ENCODE assay signal across 9 cellular contexts in the genomic region with DNA sequence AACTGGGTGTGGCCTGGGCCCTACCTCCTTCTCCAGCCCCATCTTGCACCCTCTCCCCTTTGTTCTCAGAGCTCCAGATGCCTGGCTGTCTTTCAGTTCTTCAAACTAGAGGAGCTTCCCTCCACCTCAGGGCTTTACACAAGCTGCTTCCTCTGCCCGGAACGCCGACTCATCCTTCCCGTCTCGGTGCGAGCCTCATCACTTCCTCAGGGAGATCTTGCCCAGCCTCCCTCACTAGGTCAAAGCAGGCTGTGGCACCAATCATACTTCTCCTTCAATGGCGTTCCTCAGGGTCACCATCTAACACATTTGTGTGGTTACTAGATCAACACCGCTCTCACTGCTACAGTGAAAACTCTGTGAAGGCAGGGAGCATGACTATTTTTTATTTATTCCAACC. TPM values are rescaled to one million over a fixed set of nuclear protein-coding genes. Genes with fewer than 3 reads are reported as not detected.
DNase-seq lines count a peak whose midpoint lies in the region; TF ChIP-seq lines count a peak whose summit lies in the region.
"Had no signal": no experiment of that assay in that cellular context is flagged by ENCODE, and none has a peak within 500 bp of the region (broad histone marks: within the 10 kb centered on the region; RNA-seq: fewer than 3 reads in every experiment).

No MANE protein-coding gene starts in this region.

- H3K4me3 ChIP-seq in epithelial cell of esophagus (ENCODE audit: low read length): no peak overlapping the region
- H3K4me3 ChIP-seq in parathyroid adenoma (ENCODE audit: low read depth, low read length): no peak overlapping the region

- DNase-seq in ELF-1 (ENCODE audit: low read depth, low spot score) (peak; percentile 41), RKO (ENCODE audit: low spot score) (peak; percentile 65), epithelial cell of esophagus (ENCODE audit: low read depth) (peak; percentile 84), DMS153 (lab: John Stamatoyannopoulos, UW) (no peak), cerebellum (ENCODE audit: low spot score) (no peak), NAMALWA (ENCODE audit: low spot score) (no peak), NCI-H2029 treated with DMSO at 0.1 percent for 48 hours (lab: John Stamatoyannopoulos, UW) (no peak)
- DNase-seq: activated CD8-positive, alpha-beta memory T cell treated with anti-CD3 and anti-CD28 coated beads, Interleukin-2, amount 10 ng/mL, durations not matched to agents 7 days and 5 days had no signal

- H3K9me3 ChIP-seq in parathyroid adenoma (ENCODE audit: control insufficient read depth, low read length): no peaks in the 10 kb centered on the region

- H3K27me3 ChIP-seq in parathyroid adenoma (ENCODE audit: control insufficient read depth, insufficient read depth, low read length): no peaks in the 10 kb centered on the region

- TF ChIP-seq CTCF in epithelial cell of esophagus (IDR thresholded peaks at IDR 0.05; ENCODE audit: insufficient read depth, low read depth, low read length, missing control alignments) (no peak), parathyroid adenoma (IDR thresholded peaks at IDR 0.05) (no peak)

- H3K36me3 ChIP-seq in parathyroid adenoma (ENCODE audit: control insufficient read depth, insufficient read depth, low read length): no peaks in the 10 kb centered on the region

- no peak overlapping the region for H3K27ac ChIP-seq in parathyroid adenoma

- H3K4me1 ChIP-seq in parathyroid adenoma: peaks cover 12% of the 10 kb centered on the region

- H2AFZ ChIP-seq in parathyroid adenoma: peak overlapping the region; percentile 59

- H3K79me2 ChIP-seq in parathyroid adenoma: no peaks in the 10 kb centered on the region

- no peak overlapping the region for H3K4me2 ChIP-seq in parathyroid adenoma (ENCODE audit: low read length)

- H3K9ac ChIP-seq in parathyroid adenoma: no peak overlapping the region

RNA-seq across cellular contexts. Expression of a gene that starts 56.2 kb away (rescaled TPM):
- 29.8 TPM for total RNA-seq in cerebellum

Comparison
In these comparisons a context has a peak if more than half of its experiments do, and no peak if none do; other contexts are left out.
1. DNase-seq: peak in ELF-1 (single experiment), RKO (single experiment) and epithelial cell of esophagus (single experiment); none in DMS153 (single experiment), cerebellum (single experiment), NAMALWA (single experiment) and NCI-H2029 treated with DMSO at 0.1 percent for 48 hours (single experiment).